20 cellular contexts compared by ENCODE assay signal in the genomic region with DNA sequence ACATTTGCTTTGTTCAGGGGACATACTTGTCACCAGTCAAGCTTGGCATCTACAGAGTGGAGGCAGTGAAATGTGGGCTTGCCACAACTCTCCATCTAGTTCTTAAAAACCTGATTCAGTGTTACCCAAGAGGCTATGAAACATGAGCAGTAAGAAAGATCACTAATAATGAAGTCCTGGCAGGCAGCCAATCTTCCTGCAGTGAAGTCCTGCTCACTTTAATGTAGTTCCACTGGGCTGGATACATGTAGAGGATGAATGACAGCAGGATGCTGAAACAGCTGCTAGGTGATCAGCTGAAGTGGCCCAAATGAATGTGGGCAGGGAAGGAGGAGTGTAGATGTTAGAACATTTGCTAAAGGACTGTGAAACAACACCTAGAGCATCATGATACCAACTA.
A peak's percentile ranks its signal among the peaks of the same experiment; 100 is the strongest.
DNase-seq lines count a peak whose midpoint lies in the region; ATAC-seq and TF ChIP-seq lines count a peak whose summit lies in the region.
"Had no signal": no experiment of that assay in that cellular context is flagged by ENCODE, and none has a peak within 500 bp of the region (broad histone marks: within the 10 kb centered on the region; RNA-seq: fewer than 3 reads in every experiment).

No MANE protein-coding gene starts in this region.

- POLR2A ChIA-PET in activated CD4-positive, alpha-beta memory T cell treated with anti-CD3 and anti-CD28 coated beads, Interleukin-2, amount 10 ng/mL, durations not matched to agents 7 days and 5 days (lab: Charles Lee) = no interaction called here

- no peaks in the 10 kb centered on the region for H3K4me1 ChIP-seq in foreskin keratinocyte
- H3K4me1 ChIP-seq: lower lobe of right lung, upper lobe of left lung had no signal

- H3K27ac Mint-ChIP-seq in activated CD4-positive, alpha-beta memory T cell treated with anti-CD3 and anti-CD28 coated beads, Interleukin-2, amount 10 ng/mL, durations not matched to agents 7 days and 5 days = no peak overlapping the region
- H3K27ac Mint-ChIP-seq: T-helper 2 cell treated with Interferon-gamma antibody and Interleukin-4, amounts not matched to agents 5 μg/mL and 100 μg/mL, for 36 hours had no signal

- H3K27me3 ChIP-seq in foreskin keratinocyte = no peaks in the 10 kb centered on the region
- H3K27me3 ChIP-seq: upper lobe of left lung had no signal

- ATAC-seq in foreskin keratinocyte (no peak), GM21447 (IDR thresholded peaks at IDR 0.05; ENCODE audit: unreplicated experiment) (no peak)
- ATAC-seq: lower lobe of right lung, right cardiac atrium had no signal

- peaks cover 7% of the 10 kb centered on the region for H3K9me3 Mint-ChIP-seq in activated CD4-positive, alpha-beta memory T cell treated with anti-CD3 and anti-CD28 coated beads, Interleukin-2, amount 10 ng/mL, durations not matched to agents 7 days and 5 days
- H3K9me3 Mint-ChIP-seq: nephron had no signal

- no peaks in the 10 kb centered on the region for H3K27me3 Mint-ChIP-seq in activated CD4-positive, alpha-beta memory T cell treated with anti-CD3 and anti-CD28 coated beads, Interleukin-2, amount 10 ng/mL, durations not matched to agents 7 days and 5 days

- no peak for TF ChIP-seq CTCF in foreskin keratinocyte (conservative IDR thresholded peaks at IDR 0.05)

- no peak overlapping the region for H3K4me3 Mint-ChIP-seq in activated CD4-positive, alpha-beta memory T cell treated with anti-CD3 and anti-CD28 coated beads, Interleukin-2, amount 10 ng/mL, durations not matched to agents 7 days and 5 days
- H3K4me3 Mint-ChIP-seq: nephron; T-helper 2 cell treated with Interferon-gamma antibody and Interleukin-4, amounts not matched to agents 5 μg/mL and 100 μg/mL, for 36 hours had no signal

- H3K36me3 Mint-ChIP-seq in activated CD4-positive, alpha-beta memory T cell treated with anti-CD3 and anti-CD28 coated beads, Interleukin-2, amount 10 ng/mL, durations not matched to agents 7 days and 5 days (ENCODE audit: low read depth) = no peaks in the 10 kb centered on the region

- CTCF ChIA-PET in activated CD4-positive, alpha-beta memory T cell treated with anti-CD3 and anti-CD28 coated beads, Interleukin-2, amount 10 ng/mL, durations not matched to agents 7 days and 5 days (lab: Charles Lee) = no interaction called here

- DNase-seq in DMS153 treated with DMSO at 0.1 percent for 48 hours (lab: John Stamatoyannopoulos, UW; ENCODE audit: unreplicated experiment) (peak; percentile 88), NCI-H146 treated with DMSO at 0.1 percent for 48 hours (lab: John Stamatoyannopoulos, UW; ENCODE audit: unreplicated experiment) (peak; percentile 81), NCI-H524 treated with DMSO at 0.1 percent for 48 hours (lab: John Stamatoyannopoulos, UW) (peak; percentile 95), foreskin keratinocyte (peak; percentile 4 to 27), hepatic stellate cell (ENCODE audit: low spot score) (no peak), HCEC 1CT (no peak)
- no peak for DNase-seq in activated CD4-positive, alpha-beta memory T cell treated with anti-CD3 and anti-CD28 coated beads, Interleukin-2, amount 10 ng/mL, durations not matched to agents 7 days and 5 days
- DNase-seq: activated CD4-positive, alpha-beta T cell treated with anti-CD3 and anti-CD28 coated beads, Interleukin-2, amount 50 U/mL, for 4 hours; activated gamma-delta T cell; DND-41; IMR-90; lower lobe of right lung; NCI-H226; right cardiac atrium; stimulated activated CD4-positive, alpha-beta T cell treated with anti-CD3 and anti-CD28 coated beads, Interleukin-2, amount 100 ng/mL, for 48 hours; upper lobe of left lung had no signal

- no peak overlapping the region for H3K27ac ChIP-seq in foreskin keratinocyte
- H3K27ac ChIP-seq: lower lobe of right lung, RWPE1, upper lobe of left lung had no signal

- H3K4me1 Mint-ChIP-seq in activated CD4-positive, alpha-beta memory T cell treated with anti-CD3 and anti-CD28 coated beads, Interleukin-2, amount 10 ng/mL, durations not matched to agents 7 days and 5 days = no peaks in the 10 kb centered on the region

Comparison
In these comparisons a context has a peak if more than half of its experiments do, and no peak if none do; other contexts are left out.
1. DNase-seq: peak in DMS153 treated with DMSO at 0.1 percent for 48 hours (single experiment), NCI-H146 treated with DMSO at 0.1 percent for 48 hours (single experiment), NCI-H524 treated with DMSO at 0.1 percent for 48 hours (single experiment) and foreskin keratinocyte (2 of 2); none in hepatic stellate cell (single experiment), HCEC 1CT (single experiment) and activated CD4-positive, alpha-beta memory T cell treated with anti-CD3 and anti-CD28 coated beads, Interleukin-2, amount 10 ng/mL, durations not matched to agents 7 days and 5 days (single experiment).